In the genomic region with DNA sequence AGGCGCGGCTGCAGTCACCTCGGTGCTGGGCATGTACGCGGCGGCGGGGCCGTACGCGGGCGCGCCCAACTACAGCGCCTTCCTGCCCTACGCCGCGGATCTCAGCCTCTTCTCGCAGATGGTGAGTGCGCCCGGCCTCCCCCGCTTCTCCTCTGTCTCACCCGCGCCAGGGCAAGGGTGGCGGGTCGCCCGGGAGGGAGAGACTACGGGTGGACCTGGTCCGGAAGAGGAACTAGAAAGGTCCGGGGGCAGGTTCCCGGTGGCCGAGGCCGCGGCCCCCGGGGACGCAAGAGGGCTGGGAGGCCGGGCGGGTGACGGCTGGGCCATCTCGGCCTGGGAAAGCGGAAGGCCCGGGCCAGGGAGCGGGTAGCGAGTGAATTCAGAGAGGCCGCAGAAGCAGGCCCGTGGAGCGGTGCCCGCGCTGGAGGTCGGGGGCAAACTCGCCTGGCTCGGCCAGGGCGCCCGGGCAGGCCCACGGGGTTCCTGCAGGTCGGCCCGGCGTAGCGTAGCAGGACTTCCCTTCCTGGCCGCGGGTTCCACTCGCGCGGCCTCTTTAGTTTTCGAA, we compare ENCODE assay signal across 8 cellular contexts. TPM values are rescaled to one million over a fixed set of nuclear protein-coding genes. Genes with fewer than 3 reads are reported as not detected.
DNase-seq lines count a peak whose midpoint lies in the region; ATAC-seq and TF ChIP-seq lines count a peak whose summit lies in the region.

No MANE protein-coding gene starts in this region.

- ATAC-seq in GM19397 (IDR thresholded peaks at IDR 0.05; ENCODE audit: unreplicated experiment) (no peak), GM21786 (IDR thresholded peaks at IDR 0.05; ENCODE audit: unreplicated experiment) (no peak)

- TF ChIP-seq CTCF in epithelial cell of proximal tubule (conservative IDR thresholded peaks at IDR 0.05; ENCODE audit: low read depth, low read length) (no peak), neural cell (IDR thresholded peaks at IDR 0.05; ENCODE audit: poor library complexity, severe bottlenecking) (no peak)

- peak overlapping the region; percentile 82 to 99 (median 95) for H3K4me2 ChIP-seq in BLaER1 treated with 17β-estradiol and CSF1 and Interleukin-3, amounts not matched to agents 10 nM and 100 nM
- no peak overlapping the region for H3K4me2 ChIP-seq in neural cell (ENCODE audit: low read length)

- peaks cover 26 to 44% (median 36%) of the 10 kb centered on the region in 10 experiments for H3K4me1 ChIP-seq in BLaER1 treated with 17β-estradiol and CSF1 and Interleukin-3, amounts not matched to agents 10 nM and 100 nM

- H2AFZ ChIP-seq in neural cell (ENCODE audit: low read depth, low read length), result no peak overlapping the region

- peaks cover 98 to 100% (median 100%) of the 10 kb centered on the region in 11 experiments for H3K27me3 ChIP-seq in BLaER1 treated with 17β-estradiol and CSF1 and Interleukin-3, amounts not matched to agents 10 nM and 100 nM
- H3K27me3 ChIP-seq in MG63 (peaks cover 5% of the 10 kb centered on the region), neural cell (ENCODE audit: insufficient read depth, low read depth, low read length) (peaks cover 95% of the 10 kb centered on the region)

- no peaks in the 10 kb centered on the region for H3K9me2 ChIP-seq in neural cell (ENCODE audit: insufficient read depth, low read length)

- no peaks in the 10 kb centered on the region for H3F3A ChIP-seq in neural cell (ENCODE audit: insufficient read depth, low read length, poor library complexity, severe bottlenecking)

- H4K20me1 ChIP-seq in BLaER1 treated with 17β-estradiol and CSF1 and Interleukin-3, amounts not matched to agents 10 nM and 100 nM, result peaks cover 25 to 86% (median 74%) of the 10 kb centered on the region in 11 experiments; a peak in 20 of 22 replicates
- no peaks in the 10 kb centered on the region for H4K20me1 ChIP-seq in neural cell (ENCODE audit: insufficient read depth)

- H3K9me3 ChIP-seq in BLaER1 treated with 17β-estradiol and CSF1 and Interleukin-3, amounts not matched to agents 10 nM and 100 nM (replicated peaks in 1 of 11), result peaks cover 3 to 4% (median 4%) of the 10 kb centered on the region in 11 experiments; a peak in 21 of 22 replicates
- H3K9me3 ChIP-seq in MG63 (no peaks in the 10 kb centered on the region), neural cell (ENCODE audit: low read length) (peaks cover 5% of the 10 kb centered on the region)

- TF ChIP-seq EP300 in neural cell (conservative IDR thresholded peaks at IDR 0.05; ENCODE audit: poor library complexity, severe bottlenecking), result no peak

- H3K36me3 ChIP-seq in BLaER1 treated with 17β-estradiol and CSF1 and Interleukin-3, amounts not matched to agents 10 nM and 100 nM, result peaks cover 0 to 35% (median 23%) of the 10 kb centered on the region in 11 experiments; a peak in 14 of 22 replicates
- H3K36me3 ChIP-seq in MG63, result peaks cover 20% of the 10 kb centered on the region
- no peaks in the 10 kb centered on the region for H3K36me3 ChIP-seq in neural cell (ENCODE audit: insufficient read depth, low read length)

- peak; percentile 71 for DNase-seq in MG63
- DNase-seq in epithelial cell of proximal tubule (ENCODE audit: low read depth), result no peak
- no peak for DNase-seq in NCI-H446 (lab: John Stamatoyannopoulos, UW)
- no peak for DNase-seq in AML-193 (lab: John Stamatoyannopoulos, UW)

- H3K27ac ChIP-seq in BLaER1 treated with 17β-estradiol and CSF1 and Interleukin-3, amounts not matched to agents 10 nM and 100 nM, result peak overlapping the region; percentile 55 to 97 (median 94)
- no peak overlapping the region for H3K27ac ChIP-seq in neural cell (ENCODE audit: low read length)

- peak overlapping the region; percentile 78 to 98 (median 94) for H3K9ac ChIP-seq in BLaER1 treated with 17β-estradiol and CSF1 and Interleukin-3, amounts not matched to agents 10 nM and 100 nM
- H3K9ac ChIP-seq in neural cell (ENCODE audit: low read length), result no peak overlapping the region

- H3K4me3 ChIP-seq in BLaER1 treated with 17β-estradiol and CSF1 and Interleukin-3, amounts not matched to agents 10 nM and 100 nM, result peak overlapping the region; percentile 72 to 89 (median 82)
- H3K4me3 ChIP-seq in MG63, result peak overlapping the region; percentile 69
- peak overlapping the region; percentile 51 for H3K4me3 ChIP-seq in epithelial cell of proximal tubule (ENCODE audit: low read depth, low read length)
- H3K4me3 ChIP-seq in neural cell (ENCODE audit: low read length), result peak overlapping the region; percentile 41

- H3K79me2 ChIP-seq in neural cell (replicated peaks; ENCODE audit: insufficient read depth, low read length), result no peaks in the 10 kb centered on the region

- no peak for TF ChIP-seq RAD21 in neural cell (conservative IDR thresholded peaks at IDR 0.05)

TF ChIP-seq in neural cell, 6 proteins besides CTCF, POLR2A, EP300 and RAD21:
- TF ChIP-seq SMC3 (conservative IDR thresholded peaks at IDR 0.05; ENCODE audit: poor library complexity) (no peak), REST (IDR thresholded peaks at IDR 0.05; ENCODE audit: borderline replicate concordance) (no peak), EZH2 (IDR thresholded peaks at IDR 0.05; ENCODE audit: borderline replicate concordance, insufficient read depth, low read length, poor library complexity, severe bottlenecking) (peak; percentile 100), MXI1 (conservative IDR thresholded peaks at IDR 0.05; ENCODE audit: poor library complexity, severe bottlenecking) (no peak), TAF1 (IDR thresholded peaks at IDR 0.05; ENCODE audit: low read depth) (no peak)

RNA-seq across cellular contexts. Expression of gene IRX1, which starts 0.7 kb away (rescaled TPM):
- 7.4 and 16.7 TPM in 2 replicates for total RNA-seq in MG63 (2014; rRNA removed; shearing (Covaris generic); ENCODE audit: low replicate concordance)
- 18.0 and 22.1 TPM in 2 replicates for total RNA-seq in epithelial cell of proximal tubule
- polyA plus RNA-seq in neural cell, result 0.34 TPM in 1 of 2 replicates, not detected in the other
- not detected in 2 replicates for polyA minus RNA-seq in neural cell
